Comparison of ENCODE assay signal across 8 cellular contexts in the genomic region with DNA sequence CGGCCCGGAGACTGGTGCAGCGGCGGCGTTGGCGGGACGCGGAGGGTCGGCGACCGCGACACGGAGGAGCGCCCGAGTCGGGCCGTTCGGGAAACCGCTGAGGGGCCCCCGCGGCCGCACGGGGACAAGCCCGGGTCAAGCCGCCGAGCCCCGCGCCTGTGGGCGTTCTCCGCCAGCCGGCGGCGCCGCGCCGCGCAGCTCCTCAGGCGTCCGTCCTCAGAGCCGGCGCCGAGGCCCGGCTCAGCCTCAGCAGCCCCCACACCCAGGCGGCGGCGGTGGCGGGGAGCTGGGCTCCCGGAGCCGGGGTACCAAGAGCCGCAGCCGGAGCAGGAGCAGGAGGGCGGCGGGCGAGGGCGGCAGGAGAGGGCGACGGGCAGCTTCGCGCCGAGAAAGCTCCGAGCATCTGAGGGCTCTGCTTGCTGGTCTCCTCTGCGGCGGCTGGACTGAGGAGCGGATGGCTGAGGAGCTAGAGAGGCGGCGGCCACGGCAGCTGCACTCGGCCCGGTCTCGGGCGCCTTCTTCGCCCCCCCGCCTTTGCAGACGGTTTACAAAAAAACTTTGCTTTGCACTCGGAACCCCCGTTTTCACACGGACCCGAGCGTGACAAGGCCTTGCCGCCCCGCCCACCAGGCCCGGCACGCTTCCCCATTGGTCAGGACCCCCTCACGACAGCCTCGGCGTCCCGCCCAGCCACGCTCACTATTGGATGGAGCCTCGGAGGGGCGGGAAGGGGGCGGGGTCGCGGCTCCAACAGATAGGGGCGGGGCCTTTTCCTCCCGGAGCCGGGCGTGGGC. TPM values are rescaled to one million over a fixed set of nuclear protein-coding genes. Genes with fewer than 3 reads are reported as not detected.
DNase-seq lines count a peak whose midpoint lies in the region; ATAC-seq and TF ChIP-seq lines count a peak whose summit lies in the region.

A gene with protein sequence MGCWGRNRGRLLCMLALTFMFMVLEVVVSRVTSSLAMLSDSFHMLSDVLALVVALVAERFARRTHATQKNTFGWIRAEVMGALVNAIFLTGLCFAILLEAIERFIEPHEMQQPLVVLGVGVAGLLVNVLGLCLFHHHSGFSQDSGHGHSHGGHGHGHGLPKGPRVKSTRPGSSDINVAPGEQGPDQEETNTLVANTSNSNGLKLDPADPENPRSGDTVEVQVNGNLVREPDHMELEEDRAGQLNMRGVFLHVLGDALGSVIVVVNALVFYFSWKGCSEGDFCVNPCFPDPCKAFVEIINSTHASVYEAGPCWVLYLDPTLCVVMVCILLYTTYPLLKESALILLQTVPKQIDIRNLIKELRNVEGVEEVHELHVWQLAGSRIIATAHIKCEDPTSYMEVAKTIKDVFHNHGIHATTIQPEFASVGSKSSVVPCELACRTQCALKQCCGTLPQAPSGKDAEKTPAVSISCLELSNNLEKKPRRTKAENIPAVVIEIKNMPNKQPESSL (minus strand): TSS at position 522 of the 794 bp plus-strand sequence. CDS start 549 bp downstream, outside the sequence.

- ATAC-seq in HG02763 (IDR thresholded peaks at IDR 0.05; ENCODE audit: unreplicated experiment) (peak; percentile 89), upper lobe of left lung (ENCODE audit: low FRiP score in 2 of 2) (peak; percentile 97 to 100)

- TF ChIP-seq POLR2A in upper lobe of left lung (IDR thresholded peaks at IDR 0.05) = peak in 3 of 4 donors; percentile 76 to 90 (median 87)

- WGBS in upper lobe of left lung, 2 donors = 0% methylated on average over 37 of the region's 97 CpGs; no CpG with 5 or more reads in 1 of the 2 donors

- no peak for TF ChIP-seq CTCF in GM12865 (IDR thresholded peaks at IDR 0.05; ENCODE audit: insufficient read depth, low read depth, low read length, missing control alignments)
- peak in 2 of 6 experiments; percentile 3 to 35 for TF ChIP-seq CTCF in upper lobe of left lung (IDR thresholded peaks at IDR 0.05)

- H3K36me3 ChIP-seq in adipocyte (ENCODE audit: control insufficient read depth, insufficient read depth, low read length, severe bottlenecking) (peaks cover 23% of the 10 kb centered on the region), upper lobe of left lung (peaks cover 0 to 6% (median 0%) of the 10 kb centered on the region in 4 donors)

- intact Hi-C loops in cardiac septum (cut with DNase I) = loop anchor here (1.0 to 5.0 kb wide), 4 partner anchors 14 to 250 kb away; no protein-coding TSS in a partner anchor
- intact Hi-C loops in posterior cingulate gyrus (cut with DNase I) = no loop called here

- peak within 1 kb of the TSS; percentile 95 for H3K9ac ChIP-seq in adipocyte (ENCODE audit: low read length)

- DNase-seq in GM12865 (ENCODE audit: low read depth) (peak; percentile 100), NCI-H1417 treated with DMSO at 0.1 percent for 48 hours (lab: John Stamatoyannopoulos, UW) (peak; percentile 77), SW480 (ENCODE audit: low spot score) (peak; percentile 97), adipocyte (ENCODE audit: low read depth) (peak; percentile 100), cardiac septum (ENCODE audit: low spot score) (peak; percentile 100), posterior cingulate gyrus (peak; percentile 99 to 100 (median 100)), upper lobe of left lung (peak; percentile 98 to 100)

- TF ChIP-seq EP300 in upper lobe of left lung (IDR thresholded peaks at IDR 0.05) = no peak

- H3K4me1 ChIP-seq in adipocyte (ENCODE audit: control insufficient read depth, insufficient read depth, low read length) = peaks cover 66% of the 10 kb centered on the region
- peaks cover 11 to 37% (median 18%) of the 10 kb centered on the region in 4 donors for H3K4me1 ChIP-seq in upper lobe of left lung

- peak within 1 kb of the TSS; percentile 97 for H3K4me3 ChIP-seq in GM12865 (ENCODE audit: low read depth, low read length)
- H3K4me3 ChIP-seq in adipocyte (ENCODE audit: low read length) = peak within 1 kb of the TSS; percentile 99
- peak within 1 kb of the TSS; percentile 53 to 91 (median 72) for H3K4me3 ChIP-seq in upper lobe of left lung

- peak within 1 kb of the TSS; percentile 91 to 97 (median 94) for H3K27ac ChIP-seq in upper lobe of left lung

- H3K9me3 ChIP-seq in adipocyte (ENCODE audit: control insufficient read depth, low read length) (no peaks in the 10 kb centered on the region), upper lobe of left lung (no peaks in the 10 kb centered on the region)

- H3K27me3 ChIP-seq in adipocyte (replicated peaks; ENCODE audit: control insufficient read depth, insufficient read depth, low read length) (no peaks in the 10 kb centered on the region), upper lobe of left lung (no peaks in the 10 kb centered on the region)

RNA-seq across cellular contexts. Expression of the gene that starts here (rescaled TPM):
- total RNA-seq in cardiac septum (16.3 TPM), upper lobe of left lung (10 to 100 TPM in 4 of 6 donors, 1 to 10 TPM in 2; 3.1 to 19.2 (median 13.2) TPM)

Comparison
In these comparisons a context has a peak if more than half of its experiments do, and no peak if none do; other contexts are left out.
1. Peak in every context shown above with its lines: DNase-seq, ATAC-seq, H3K4me3 ChIP-seq and H3K27ac ChIP-seq.